In the genomic region with DNA sequence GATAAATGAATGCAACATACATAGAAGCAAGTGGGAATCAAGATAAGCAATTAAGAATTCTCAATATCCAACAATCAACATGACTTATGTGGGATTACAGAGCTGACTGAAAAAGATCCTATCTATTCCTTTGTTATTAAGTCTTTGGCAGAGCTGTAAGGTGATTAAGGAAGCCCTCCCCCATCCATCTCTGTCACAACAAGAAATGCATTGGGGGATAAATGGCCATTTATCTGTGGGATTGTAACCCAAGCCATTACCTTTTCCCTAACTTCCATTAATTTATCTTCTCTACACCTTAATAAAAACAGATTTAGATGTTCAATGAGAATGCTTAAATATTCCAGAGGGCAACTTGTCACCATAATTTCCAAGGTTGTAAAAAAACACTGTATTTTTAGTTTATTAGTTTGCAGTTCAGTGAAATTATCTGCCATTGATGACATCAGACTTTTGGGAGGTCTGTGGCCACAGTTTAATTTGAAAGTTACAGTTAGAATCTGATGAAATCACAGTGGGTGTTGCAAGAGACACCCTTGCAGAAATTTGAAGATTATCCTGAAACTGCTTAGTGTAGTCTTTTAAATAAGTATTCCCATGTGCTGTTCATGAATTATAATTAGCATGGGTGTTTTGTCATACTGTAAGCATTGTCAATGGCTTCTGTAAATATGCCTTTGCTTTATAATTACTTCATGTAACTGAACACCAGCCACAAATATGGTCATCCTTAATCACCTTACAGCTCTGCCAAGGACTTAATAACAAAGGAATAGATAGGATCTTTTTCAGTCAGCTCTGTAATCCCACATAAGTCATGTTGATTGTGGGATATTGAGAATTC, we compare ENCODE assay signal across 1 cellular context.
A peak's percentile ranks its signal among the peaks of the same experiment; 100 is the strongest.
TF ChIP-seq lines count a peak whose summit lies in the region.

No MANE protein-coding gene starts in this region.

TF ChIP-seq in HEK293, 187 proteins besides CTCF, POLR2A, EP300 and RAD21 (continued from another document and continues in another):
- TF ChIP-seq, protein P1, sequence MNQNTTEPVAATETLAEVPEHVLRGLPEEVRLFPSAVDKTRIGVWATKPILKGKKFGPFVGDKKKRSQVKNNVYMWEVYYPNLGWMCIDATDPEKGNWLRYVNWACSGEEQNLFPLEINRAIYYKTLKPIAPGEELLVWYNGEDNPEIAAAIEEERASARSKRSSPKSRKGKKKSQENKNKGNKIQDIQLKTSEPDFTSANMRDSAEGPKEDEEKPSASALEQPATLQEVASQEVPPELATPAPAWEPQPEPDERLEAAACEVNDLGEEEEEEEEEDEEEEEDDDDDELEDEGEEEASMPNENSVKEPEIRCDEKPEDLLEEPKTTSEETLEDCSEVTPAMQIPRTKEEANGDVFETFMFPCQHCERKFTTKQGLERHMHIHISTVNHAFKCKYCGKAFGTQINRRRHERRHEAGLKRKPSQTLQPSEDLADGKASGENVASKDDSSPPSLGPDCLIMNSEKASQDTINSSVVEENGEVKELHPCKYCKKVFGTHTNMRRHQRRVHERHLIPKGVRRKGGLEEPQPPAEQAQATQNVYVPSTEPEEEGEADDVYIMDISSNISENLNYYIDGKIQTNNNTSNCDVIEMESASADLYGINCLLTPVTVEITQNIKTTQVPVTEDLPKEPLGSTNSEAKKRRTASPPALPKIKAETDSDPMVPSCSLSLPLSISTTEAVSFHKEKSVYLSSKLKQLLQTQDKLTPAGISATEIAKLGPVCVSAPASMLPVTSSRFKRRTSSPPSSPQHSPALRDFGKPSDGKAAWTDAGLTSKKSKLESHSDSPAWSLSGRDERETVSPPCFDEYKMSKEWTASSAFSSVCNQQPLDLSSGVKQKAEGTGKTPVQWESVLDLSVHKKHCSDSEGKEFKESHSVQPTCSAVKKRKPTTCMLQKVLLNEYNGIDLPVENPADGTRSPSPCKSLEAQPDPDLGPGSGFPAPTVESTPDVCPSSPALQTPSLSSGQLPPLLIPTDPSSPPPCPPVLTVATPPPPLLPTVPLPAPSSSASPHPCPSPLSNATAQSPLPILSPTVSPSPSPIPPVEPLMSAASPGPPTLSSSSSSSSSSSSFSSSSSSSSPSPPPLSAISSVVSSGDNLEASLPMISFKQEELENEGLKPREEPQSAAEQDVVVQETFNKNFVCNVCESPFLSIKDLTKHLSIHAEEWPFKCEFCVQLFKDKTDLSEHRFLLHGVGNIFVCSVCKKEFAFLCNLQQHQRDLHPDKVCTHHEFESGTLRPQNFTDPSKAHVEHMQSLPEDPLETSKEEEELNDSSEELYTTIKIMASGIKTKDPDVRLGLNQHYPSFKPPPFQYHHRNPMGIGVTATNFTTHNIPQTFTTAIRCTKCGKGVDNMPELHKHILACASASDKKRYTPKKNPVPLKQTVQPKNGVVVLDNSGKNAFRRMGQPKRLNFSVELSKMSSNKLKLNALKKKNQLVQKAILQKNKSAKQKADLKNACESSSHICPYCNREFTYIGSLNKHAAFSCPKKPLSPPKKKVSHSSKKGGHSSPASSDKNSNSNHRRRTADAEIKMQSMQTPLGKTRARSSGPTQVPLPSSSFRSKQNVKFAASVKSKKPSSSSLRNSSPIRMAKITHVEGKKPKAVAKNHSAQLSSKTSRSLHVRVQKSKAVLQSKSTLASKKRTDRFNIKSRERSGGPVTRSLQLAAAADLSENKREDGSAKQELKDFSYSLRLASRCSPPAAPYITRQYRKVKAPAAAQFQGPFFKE (tag by site-specific recombination; IDR thresholded peaks at IDR 0.05; ENCODE audit: borderline replicate concordance): no peak
- no peak for TF ChIP-seq ZNF776 (tag by site-specific recombination; IDR thresholded peaks at IDR 0.05; ENCODE audit: borderline replicate concordance)
- no peak for TF ChIP-seq ZNF433 (tag by site-specific recombination; IDR thresholded peaks at IDR 0.05; ENCODE audit: low read depth)
- TF ChIP-seq ZNF266 (tag by site-specific recombination; IDR thresholded peaks at IDR 0.05; ENCODE audit: low read depth): no peak
- no peak for TF ChIP-seq ZNF274 (IDR thresholded peaks at IDR 0.05; ENCODE audit: low read length)
- no peak for TF ChIP-seq ZNF274 (tag by site-specific recombination; IDR thresholded peaks at IDR 0.05; ENCODE audit: borderline replicate concordance)
- no peak for TF ChIP-seq ZFP41 (tag by site-specific recombination; IDR thresholded peaks at IDR 0.05; ENCODE audit: borderline replicate concordance)
- no peak for TF ChIP-seq ZBTB1 (tag by site-specific recombination; IDR thresholded peaks at IDR 0.05)
- TF ChIP-seq ZNF585B (tag by site-specific recombination; IDR thresholded peaks at IDR 0.05): no peak
- TF ChIP-seq, protein P2, sequence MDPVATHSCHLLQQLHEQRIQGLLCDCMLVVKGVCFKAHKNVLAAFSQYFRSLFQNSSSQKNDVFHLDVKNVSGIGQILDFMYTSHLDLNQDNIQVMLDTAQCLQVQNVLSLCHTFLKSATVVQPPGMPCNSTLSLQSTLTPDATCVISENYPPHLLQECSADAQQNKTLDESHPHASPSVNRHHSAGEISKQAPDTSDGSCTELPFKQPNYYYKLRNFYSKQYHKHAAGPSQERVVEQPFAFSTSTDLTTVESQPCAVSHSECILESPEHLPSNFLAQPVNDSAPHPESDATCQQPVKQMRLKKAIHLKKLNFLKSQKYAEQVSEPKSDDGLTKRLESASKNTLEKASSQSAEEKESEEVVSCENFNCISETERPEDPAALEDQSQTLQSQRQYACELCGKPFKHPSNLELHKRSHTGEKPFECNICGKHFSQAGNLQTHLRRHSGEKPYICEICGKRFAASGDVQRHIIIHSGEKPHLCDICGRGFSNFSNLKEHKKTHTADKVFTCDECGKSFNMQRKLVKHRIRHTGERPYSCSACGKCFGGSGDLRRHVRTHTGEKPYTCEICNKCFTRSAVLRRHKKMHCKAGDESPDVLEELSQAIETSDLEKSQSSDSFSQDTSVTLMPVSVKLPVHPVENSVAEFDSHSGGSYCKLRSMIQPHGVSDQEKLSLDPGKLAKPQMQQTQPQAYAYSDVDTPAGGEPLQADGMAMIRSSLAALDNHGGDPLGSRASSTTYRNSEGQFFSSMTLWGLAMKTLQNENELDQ (tag by site-specific recombination; IDR thresholded peaks at IDR 0.05; ENCODE audit: low read depth): no peak
- TF ChIP-seq ZNF660 (tag by site-specific recombination; IDR thresholded peaks at IDR 0.05): peak; percentile 83
- TF ChIP-seq ZNF16 (tag by site-specific recombination; IDR thresholded peaks at IDR 0.05; ENCODE audit: low read depth): no peak
- 0 out of 2 replicates have a peak, but pooled peaks have one; percentile 32 for TF ChIP-seq WT1 (tag by site-specific recombination; IDR thresholded peaks at IDR 0.05)
- no peak for TF ChIP-seq GLIS2 (tag by site-specific recombination; IDR thresholded peaks at IDR 0.05)
- TF ChIP-seq, protein P3, sequence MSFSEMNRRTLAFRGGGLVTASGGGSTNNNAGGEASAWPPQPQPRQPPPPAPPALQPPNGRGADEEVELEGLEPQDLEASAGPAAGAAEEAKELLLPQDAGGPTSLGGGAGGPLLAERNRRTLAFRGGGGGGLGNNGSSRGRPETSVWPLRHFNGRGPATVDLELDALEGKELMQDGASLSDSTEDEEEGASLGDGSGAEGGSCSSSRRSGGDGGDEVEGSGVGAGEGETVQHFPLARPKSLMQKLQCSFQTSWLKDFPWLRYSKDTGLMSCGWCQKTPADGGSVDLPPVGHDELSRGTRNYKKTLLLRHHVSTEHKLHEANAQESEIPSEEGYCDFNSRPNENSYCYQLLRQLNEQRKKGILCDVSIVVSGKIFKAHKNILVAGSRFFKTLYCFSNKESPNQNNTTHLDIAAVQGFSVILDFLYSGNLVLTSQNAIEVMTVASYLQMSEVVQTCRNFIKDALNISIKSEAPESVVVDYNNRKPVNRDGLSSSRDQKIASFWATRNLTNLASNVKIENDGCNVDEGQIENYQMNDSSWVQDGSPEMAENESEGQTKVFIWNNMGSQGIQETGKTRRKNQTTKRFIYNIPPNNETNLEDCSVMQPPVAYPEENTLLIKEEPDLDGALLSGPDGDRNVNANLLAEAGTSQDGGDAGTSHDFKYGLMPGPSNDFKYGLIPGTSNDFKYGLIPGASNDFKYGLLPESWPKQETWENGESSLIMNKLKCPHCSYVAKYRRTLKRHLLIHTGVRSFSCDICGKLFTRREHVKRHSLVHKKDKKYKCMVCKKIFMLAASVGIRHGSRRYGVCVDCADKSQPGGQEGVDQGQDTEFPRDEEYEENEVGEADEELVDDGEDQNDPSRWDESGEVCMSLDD (tag by site-specific recombination; IDR thresholded peaks at IDR 0.05): no peak
- 0 out of 2 replicates have a peak, but pooled peaks have one; percentile 32 for TF ChIP-seq BCL11B (tag by site-specific recombination; IDR thresholded peaks at IDR 0.05; ENCODE audit: low read depth)
- TF ChIP-seq ZNF530 (tag by site-specific recombination; IDR thresholded peaks at IDR 0.05; ENCODE audit: low read depth): no peak
- no peak for TF ChIP-seq RBAK (tag by site-specific recombination; IDR thresholded peaks at IDR 0.05)
- 0 out of 2 replicates have a peak, but pooled peaks have one; percentile 32 for TF ChIP-seq TRIM28 (IDR thresholded peaks at IDR 0.05; ENCODE audit: borderline replicate concordance, low read length)
- TF ChIP-seq ZNF24 (tag by site-specific recombination; IDR thresholded peaks at IDR 0.05): peak; percentile 82
- peak; percentile 78 for TF ChIP-seq ZBTB21 (tag by site-specific recombination; IDR thresholded peaks at IDR 0.05)
- TF ChIP-seq ZNF830 (tag by site-specific recombination; IDR thresholded peaks at IDR 0.05; ENCODE audit: low read depth): no peak
- no peak for TF ChIP-seq ZNF175 (tag by site-specific recombination; IDR thresholded peaks at IDR 0.05)
- TF ChIP-seq ZNF19 (tag by site-specific recombination; IDR thresholded peaks at IDR 0.05; ENCODE audit: low read depth): no peak
- no peak for TF ChIP-seq ZNF292 (tag by site-specific recombination; IDR thresholded peaks at IDR 0.05; ENCODE audit: borderline replicate concordance, low read depth)
- TF ChIP-seq HOXA7 (CRISPR knock-in tag; IDR thresholded peaks at IDR 0.05; ENCODE audit: borderline replicate concordance): no peak
- TF ChIP-seq, protein P4, sequence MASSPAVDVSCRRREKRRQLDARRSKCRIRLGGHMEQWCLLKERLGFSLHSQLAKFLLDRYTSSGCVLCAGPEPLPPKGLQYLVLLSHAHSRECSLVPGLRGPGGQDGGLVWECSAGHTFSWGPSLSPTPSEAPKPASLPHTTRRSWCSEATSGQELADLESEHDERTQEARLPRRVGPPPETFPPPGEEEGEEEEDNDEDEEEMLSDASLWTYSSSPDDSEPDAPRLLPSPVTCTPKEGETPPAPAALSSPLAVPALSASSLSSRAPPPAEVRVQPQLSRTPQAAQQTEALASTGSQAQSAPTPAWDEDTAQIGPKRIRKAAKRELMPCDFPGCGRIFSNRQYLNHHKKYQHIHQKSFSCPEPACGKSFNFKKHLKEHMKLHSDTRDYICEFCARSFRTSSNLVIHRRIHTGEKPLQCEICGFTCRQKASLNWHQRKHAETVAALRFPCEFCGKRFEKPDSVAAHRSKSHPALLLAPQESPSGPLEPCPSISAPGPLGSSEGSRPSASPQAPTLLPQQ (tag by site-specific recombination; IDR thresholded peaks at IDR 0.05): peak; percentile 62
- no peak for TF ChIP-seq ZNF791 (tag by site-specific recombination; IDR thresholded peaks at IDR 0.05)
- no peak for TF ChIP-seq ZIC2 (tag by site-specific recombination; IDR thresholded peaks at IDR 0.05)
- no peak for TF ChIP-seq ZNF221 (tag by site-specific recombination; IDR thresholded peaks at IDR 0.05; ENCODE audit: borderline replicate concordance)
- no peak for TF ChIP-seq SETDB1 (IDR thresholded peaks at IDR 0.05; ENCODE audit: insufficient read length, low read length)
- no peak for TF ChIP-seq ZFHX2 (tag by site-specific recombination; conservative IDR thresholded peaks at IDR 0.05)
- no peak for TF ChIP-seq ZNF510 (tag by site-specific recombination; IDR thresholded peaks at IDR 0.05; ENCODE audit: insufficient replicate concordance)
- TF ChIP-seq, protein P5, sequence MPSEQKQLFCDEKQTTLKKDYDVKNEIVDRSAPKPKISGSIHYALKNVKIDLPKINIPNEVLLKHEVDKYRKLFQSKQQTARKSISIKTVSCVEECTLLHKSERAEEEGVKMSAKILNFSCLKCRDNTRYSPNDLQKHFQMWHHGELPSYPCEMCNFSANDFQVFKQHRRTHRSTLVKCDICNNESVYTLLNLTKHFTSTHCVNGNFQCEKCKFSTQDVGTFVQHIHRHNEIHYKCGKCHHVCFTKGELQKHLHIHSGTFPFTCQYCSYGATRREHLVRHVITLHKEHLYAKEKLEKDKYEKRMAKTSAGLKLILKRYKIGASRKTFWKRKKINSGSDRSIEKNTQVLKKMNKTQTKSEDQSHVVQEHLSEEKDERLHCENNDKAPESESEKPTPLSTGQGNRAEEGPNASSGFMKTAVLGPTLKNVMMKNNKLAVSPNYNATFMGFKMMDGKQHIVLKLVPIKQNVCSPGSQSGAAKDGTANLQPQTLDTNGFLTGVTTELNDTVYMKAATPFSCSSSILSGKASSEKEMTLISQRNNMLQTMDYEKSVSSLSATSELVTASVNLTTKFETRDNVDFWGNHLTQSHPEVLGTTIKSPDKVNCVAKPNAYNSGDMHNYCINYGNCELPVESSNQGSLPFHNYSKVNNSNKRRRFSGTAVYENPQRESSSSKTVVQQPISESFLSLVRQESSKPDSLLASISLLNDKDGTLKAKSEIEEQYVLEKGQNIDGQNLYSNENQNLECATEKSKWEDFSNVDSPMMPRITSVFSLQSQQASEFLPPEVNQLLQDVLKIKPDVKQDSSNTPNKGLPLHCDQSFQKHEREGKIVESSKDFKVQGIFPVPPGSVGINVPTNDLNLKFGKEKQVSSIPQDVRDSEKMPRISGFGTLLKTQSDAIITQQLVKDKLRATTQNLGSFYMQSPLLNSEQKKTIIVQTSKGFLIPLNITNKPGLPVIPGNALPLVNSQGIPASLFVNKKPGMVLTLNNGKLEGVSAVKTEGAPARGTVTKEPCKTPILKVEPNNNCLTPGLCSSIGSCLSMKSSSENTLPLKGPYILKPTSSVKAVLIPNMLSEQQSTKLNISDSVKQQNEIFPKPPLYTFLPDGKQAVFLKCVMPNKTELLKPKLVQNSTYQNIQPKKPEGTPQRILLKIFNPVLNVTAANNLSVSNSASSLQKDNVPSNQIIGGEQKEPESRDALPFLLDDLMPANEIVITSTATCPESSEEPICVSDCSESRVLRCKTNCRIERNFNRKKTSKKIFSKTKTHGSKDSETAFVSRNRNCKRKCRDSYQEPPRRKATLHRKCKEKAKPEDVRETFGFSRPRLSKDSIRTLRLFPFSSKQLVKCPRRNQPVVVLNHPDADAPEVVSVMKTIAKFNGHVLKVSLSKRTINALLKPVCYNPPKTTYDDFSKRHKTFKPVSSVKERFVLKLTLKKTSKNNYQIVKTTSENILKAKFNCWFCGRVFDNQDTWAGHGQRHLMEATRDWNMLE (tag by site-specific recombination; conservative IDR thresholded peaks at IDR 0.05; ENCODE audit: low read depth): peak; percentile 38
- TF ChIP-seq ZNF155 (tag by site-specific recombination; IDR thresholded peaks at IDR 0.05): no peak
- TF ChIP-seq, protein P6, sequence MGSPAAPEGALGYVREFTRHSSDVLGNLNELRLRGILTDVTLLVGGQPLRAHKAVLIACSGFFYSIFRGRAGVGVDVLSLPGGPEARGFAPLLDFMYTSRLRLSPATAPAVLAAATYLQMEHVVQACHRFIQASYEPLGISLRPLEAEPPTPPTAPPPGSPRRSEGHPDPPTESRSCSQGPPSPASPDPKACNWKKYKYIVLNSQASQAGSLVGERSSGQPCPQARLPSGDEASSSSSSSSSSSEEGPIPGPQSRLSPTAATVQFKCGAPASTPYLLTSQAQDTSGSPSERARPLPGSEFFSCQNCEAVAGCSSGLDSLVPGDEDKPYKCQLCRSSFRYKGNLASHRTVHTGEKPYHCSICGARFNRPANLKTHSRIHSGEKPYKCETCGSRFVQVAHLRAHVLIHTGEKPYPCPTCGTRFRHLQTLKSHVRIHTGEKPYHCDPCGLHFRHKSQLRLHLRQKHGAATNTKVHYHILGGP (tag by site-specific recombination; IDR thresholded peaks at IDR 0.05): peak; percentile 53; the same call in 1 of the 2 replicates
